9 cellular contexts compared by ENCODE assay signal in the genomic region with DNA sequence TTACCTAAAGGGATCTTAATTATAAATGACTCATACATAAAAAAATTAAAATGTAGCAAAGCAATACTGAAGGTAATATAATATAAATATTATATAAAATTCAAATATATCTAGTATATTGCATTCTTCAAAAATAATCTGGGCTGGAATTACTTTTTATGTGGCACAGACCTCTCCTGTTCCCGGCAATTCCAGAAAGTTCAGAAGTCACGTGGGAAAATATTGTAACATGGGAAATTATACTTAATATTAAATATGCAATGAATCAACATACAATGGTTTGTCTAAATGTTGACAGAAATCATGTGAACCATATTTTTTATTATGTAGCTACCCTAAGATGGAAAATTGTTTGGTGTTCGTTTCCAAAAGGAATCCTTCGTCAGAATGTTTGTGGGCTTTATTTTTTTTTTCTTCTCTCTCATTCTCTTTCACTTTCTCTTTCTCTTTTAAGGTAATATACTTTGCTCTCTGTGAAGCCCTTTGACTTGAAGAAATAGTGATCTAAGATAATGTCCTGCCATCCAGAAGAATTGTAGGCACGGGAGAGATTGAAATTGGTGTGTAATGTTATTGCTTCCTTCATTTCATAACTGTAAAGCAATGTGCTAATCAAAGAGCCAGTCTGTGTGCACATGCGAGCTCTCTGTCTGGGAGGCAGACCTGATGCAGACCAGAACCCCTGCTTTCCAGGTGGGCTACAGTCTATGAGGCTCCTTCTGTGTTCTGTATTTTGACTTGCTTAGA.
DNase-seq lines count a peak whose midpoint lies in the region; ATAC-seq lines count a peak whose summit lies in the region.
"Had no signal": no experiment of that assay in that cellular context is flagged by ENCODE, and none has a peak within 500 bp of the region (broad histone marks: within the 10 kb centered on the region; RNA-seq: fewer than 3 reads in every experiment).

No MANE protein-coding gene starts in this region.

- no peaks in the 10 kb centered on the region for H3K27me3 ChIP-seq in rectal smooth muscle tissue (ENCODE audit: control insufficient read depth, insufficient read depth, low read length)

- no peak overlapping the region for H3K9ac ChIP-seq in rectal smooth muscle tissue (ENCODE audit: low read length)

- H3K27ac ChIP-seq in rectal smooth muscle tissue (ENCODE audit: low read depth, low read length), result no peak overlapping the region

- DNase-seq in LoVo (ENCODE audit: low spot score), result peak; percentile 16
- peak; percentile 27 for DNase-seq in dermis blood vessel endothelial cell
- no peak for DNase-seq in DMS53 treated with DMSO at 0.1 percent for 48 hours (lab: John Stamatoyannopoulos, UW; ENCODE audit: unreplicated experiment)
- no peak for DNase-seq in NCI-H1417 treated with DMSO at 0.1 percent for 48 hours (lab: John Stamatoyannopoulos, UW)
- DNase-seq: glutamatergic neuron had no signal

- no peaks in the 10 kb centered on the region for H3K36me3 ChIP-seq in rectal smooth muscle tissue (ENCODE audit: control insufficient read depth, insufficient read depth, low read length)

- H3K4me3 ChIP-seq in rectal smooth muscle tissue (ENCODE audit: low read length), result peak overlapping the region; percentile 42

- ATAC-seq in GM18498 (IDR thresholded peaks at IDR 0.05; ENCODE audit: unreplicated experiment) (peak; percentile 56), HG03159 (IDR thresholded peaks at IDR 0.05; ENCODE audit: unreplicated experiment) (no peak), GM19023 (IDR thresholded peaks at IDR 0.05; ENCODE audit: unreplicated experiment) (no peak)

- H3K4me1 ChIP-seq in rectal smooth muscle tissue (ENCODE audit: control insufficient read depth, insufficient read depth, low read length), result no peaks in the 10 kb centered on the region

Comparison
In these comparisons a context has a peak if more than half of its experiments do, and no peak if none do; other contexts are left out.
1. DNase-seq: peak in LoVo (single experiment) and dermis blood vessel endothelial cell (single experiment); none in DMS53 treated with DMSO at 0.1 percent for 48 hours (single experiment) and NCI-H1417 treated with DMSO at 0.1 percent for 48 hours (single experiment).